17 cellular contexts compared by ENCODE assay signal in genomic region chr4:2940267-2941137, GRCh38. TPM values are rescaled to one million over a fixed set of nuclear protein-coding genes. Genes with fewer than 3 reads are reported as not detected.
DNase-seq lines count a peak whose midpoint lies in the region; ATAC-seq, FAIRE-seq and TF ChIP-seq lines count a peak whose summit lies in the region.
"Had no signal": no experiment of that assay in that cellular context is flagged by ENCODE, and none has a peak within 500 bp of the region (broad histone marks: within the 10 kb centered on the region; RNA-seq: fewer than 3 reads in every experiment).

No MANE protein-coding gene starts in this region.

- intact Hi-C loops in HepG2 (cut with micrococcal nuclease; ENCODE audit: unreplicated experiment): no loop called here
- intact Hi-C loops in stomach (cut with DNase I; ENCODE audit: low total_unique reads): no loop called here

- CTCF ChIA-PET in activated CD4-positive, alpha-beta memory T cell treated with anti-CD3 and anti-CD28 coated beads, Interleukin-2, amount 10 ng/mL, durations not matched to agents 7 days and 5 days (lab: Charles Lee): no interaction called here
- CTCF ChIA-PET in HepG2 (lab: Yijun Ruan, JAX; ENCODE audit: low intra/inter-chr PET ratio, low total read pairs): no interaction called here

- H3K9me3 ChIP-seq in HepG2 (ENCODE audit: low read length) (no peaks in the 10 kb centered on the region), suprapubic skin (no peaks in the 10 kb centered on the region), stomach (no peaks in the 10 kb centered on the region)

- peaks cover 65% of the 10 kb centered on the region for H3K4me1 Mint-ChIP-seq in activated CD4-positive, alpha-beta memory T cell treated with anti-CD3 and anti-CD28 coated beads, Interleukin-2, amount 10 ng/mL, durations not matched to agents 7 days and 5 days

- peaks cover 19% of the 10 kb centered on the region; the same call in 1 of the 2 replicates for H4K20me1 ChIP-seq in HepG2 (ENCODE audit: insufficient read depth, low read length)

- no peak overlapping the region for H2AFZ ChIP-seq in HepG2 (ENCODE audit: low read length)
- H2AFZ ChIP-seq: GM23338 had no signal

- in situ Hi-C loops in HepG2 (cut with HindIII; ENCODE audit: extremely low pct_ligation_motif_present, low pct_unique_long_range_greater_than_20kb): no loop called here

- H3K36me3 ChIP-seq in HepG2 (replicated peaks in 1 of 2; ENCODE audit: control insufficient read depth in 1 of 2, insufficient read depth in 2 of 2, low read length in 2 of 2): peaks cover 43 to 75% of the 10 kb centered on the region in 2 experiments
- H3K36me3 ChIP-seq in suprapubic skin: peaks cover 80% of the 10 kb centered on the region
- peaks cover 60 to 86% (median 80%) of the 10 kb centered on the region in 4 donors for H3K36me3 ChIP-seq in stomach

- ATAC-seq in activated naive CD4-positive, alpha-beta T cell treated with anti-CD3 and anti-CD28 coated beads, Interleukin-2, amount 50 U/mL, for 72 hours: no peak
- ATAC-seq in HepG2: no peak
- ATAC-seq: GM23338 had no signal

- H3K27ac Mint-ChIP-seq in activated naive CD4-positive, alpha-beta T cell treated with anti-CD3 and anti-CD28 coated beads, Interleukin-2, amount 50 U/mL, for 72 hours: peak overlapping the region; percentile 14 to 91
- no peak overlapping the region for H3K27ac Mint-ChIP-seq in activated CD4-positive, alpha-beta memory T cell treated with anti-CD3 and anti-CD28 coated beads, Interleukin-2, amount 10 ng/mL, durations not matched to agents 7 days and 5 days
- H3K27ac Mint-ChIP-seq: dendritic cell treated with granulocyte-macrophage colony-stimulating factor and Interleukin-4, amounts not matched to agents 40 ng/mL and 50 ng/mL, for 4 days; GM23338; T-helper 1 cell treated with Interleukin-12 subunit alpha and Interleukin-12 subunit beta and Interleukin-4 antibody, amounts not matched to agents 30 μg/mL and 1 μg/mL, for 36 hours had no signal

- peaks cover 18 to 35% of the 10 kb centered on the region in 2 donors for H3K36me3 Mint-ChIP-seq in activated naive CD4-positive, alpha-beta T cell treated with anti-CD3 and anti-CD28 coated beads, Interleukin-2, amount 50 U/mL, for 72 hours
- peaks cover 88% of the 10 kb centered on the region for H3K36me3 Mint-ChIP-seq in activated CD4-positive, alpha-beta memory T cell treated with anti-CD3 and anti-CD28 coated beads, Interleukin-2, amount 10 ng/mL, durations not matched to agents 7 days and 5 days (ENCODE audit: low read depth)

- TF ChIP-seq EP300 in HepG2 (IDR thresholded peaks at IDR 0.05; ENCODE audit: low read depth in 2 of 2, low read length in 2 of 2) (no peak), HepG2 (CRISPR knock-in tag; IDR thresholded peaks at IDR 0.05; ENCODE audit: borderline replicate concordance) (no peak), suprapubic skin (IDR thresholded peaks at IDR 0.05) (no peak), stomach (IDR thresholded peaks at IDR 0.05) (no peak)

- no peak overlapping the region for H3K4me2 ChIP-seq in HepG2 (ENCODE audit: low read depth, low read length)
- H3K4me2 ChIP-seq: GM23338 had no signal

- no TSS peak for BruUV-seq in HepG2 (replicated peaks; lab: Mats Ljungman, UMichigan)

- H3K4me3 ChIP-seq in HepG2 (replicated peaks in 1 of 3; ENCODE audit: insufficient read depth in 1 of 3, low read depth in 2 of 3, low read length in 3 of 3): no peak overlapping the region
- no peak overlapping the region for H3K4me3 ChIP-seq in suprapubic skin
- H3K4me3 ChIP-seq in foreskin fibroblast (ENCODE audit: low read depth in 1 of 2, low read length in 2 of 2): no peak overlapping the region
- no peak overlapping the region for H3K4me3 ChIP-seq in stomach
- H3K4me3 ChIP-seq: GM23338 had no signal

- TF ChIP-seq CTCF in HepG2 (CRISPR knock-in tag; IDR thresholded peaks at IDR 0.05): no peak
- no peak for TF ChIP-seq CTCF in suprapubic skin (IDR thresholded peaks at IDR 0.05)
- no peak for TF ChIP-seq CTCF in foreskin fibroblast (IDR thresholded peaks at IDR 0.05; ENCODE audit: low read depth, low read length)
- TF ChIP-seq CTCF in stomach (IDR thresholded peaks at IDR 0.05): no peak
- TF ChIP-seq CTCF in GM20000 (IDR thresholded peaks at IDR 0.05; ENCODE audit: extremely low read depth, missing control alignments): no peak

- H3K9ac ChIP-seq in HepG2 (ENCODE audit: insufficient read depth, low read depth, low read length): no peak overlapping the region

- H3K27ac ChIP-seq in HepG2 (ENCODE audit: extremely low read length, insufficient read depth, low read length) (no peak overlapping the region), suprapubic skin (no peak overlapping the region), stomach (no peak overlapping the region)

- TF ChIP-seq RAD21 in HepG2 (CRISPR knock-in tag; IDR thresholded peaks at IDR 0.05): no peak

- no peak for TF ChIP-seq POLR2A in HepG2 (IDR thresholded peaks at IDR 0.05; ENCODE audit: insufficient read depth in 1 of 2, low read depth in 2 of 2, low read length in 2 of 2)
- no peak for TF ChIP-seq POLR2A in suprapubic skin (IDR thresholded peaks at IDR 0.05)
- TF ChIP-seq POLR2A in stomach (IDR thresholded peaks at IDR 0.05): no peak

- H3K4me3 Mint-ChIP-seq in activated CD4-positive, alpha-beta memory T cell treated with anti-CD3 and anti-CD28 coated beads, Interleukin-2, amount 10 ng/mL, durations not matched to agents 7 days and 5 days: no peak overlapping the region
- H3K4me3 Mint-ChIP-seq: dendritic cell treated with granulocyte-macrophage colony-stimulating factor and Interleukin-4, amounts not matched to agents 40 ng/mL and 50 ng/mL, for 4 days; GM23338; T-helper 1 cell treated with Interleukin-12 subunit alpha and Interleukin-12 subunit beta and Interleukin-4 antibody, amounts not matched to agents 30 μg/mL and 1 μg/mL, for 36 hours had no signal

- H3K27me3 ChIP-seq in HepG2 (ENCODE audit: control insufficient read depth in 1 of 2, insufficient read depth in 2 of 2, low read length in 2 of 2) (no peaks in the 10 kb centered on the region; a peak in 1 of 5 replicates), suprapubic skin (no peaks in the 10 kb centered on the region), stomach (no peaks in the 10 kb centered on the region)

- H3K9me3 Mint-ChIP-seq in activated naive CD4-positive, alpha-beta T cell treated with anti-CD3 and anti-CD28 coated beads, Interleukin-2, amount 50 U/mL, for 72 hours: no peaks in the 10 kb centered on the region
- no peaks in the 10 kb centered on the region for H3K9me3 Mint-ChIP-seq in activated CD4-positive, alpha-beta memory T cell treated with anti-CD3 and anti-CD28 coated beads, Interleukin-2, amount 10 ng/mL, durations not matched to agents 7 days and 5 days
- H3K9me3 Mint-ChIP-seq: dendritic cell treated with granulocyte-macrophage colony-stimulating factor and Interleukin-4, amounts not matched to agents 40 ng/mL and 50 ng/mL, for 4 days; GM23338; T-helper 1 cell treated with Interleukin-12 subunit alpha and Interleukin-12 subunit beta and Interleukin-4 antibody, amounts not matched to agents 30 μg/mL and 1 μg/mL, for 36 hours had no signal

- 97% methylated on average over 24 of the region's 29 CpGs for WGBS in HepG2 (ENCODE audit: low lambda C conversion rate)
- 91% methylated on average over 22 of the region's 29 CpGs for WGBS in suprapubic skin
- 90 to 92% (median 91%) methylated on average over 21 to 29 of the region's 29 CpGs for WGBS in stomach, 5 donors

- H3K4me1 ChIP-seq in HepG2 (ENCODE audit: insufficient read depth, low read length): peaks cover 24% of the 10 kb centered on the region
- peaks cover 31% of the 10 kb centered on the region for H3K4me1 ChIP-seq in suprapubic skin
- peaks cover 21 to 35% (median 32%) of the 10 kb centered on the region in 4 donors for H3K4me1 ChIP-seq in stomach

- H3K79me2 ChIP-seq in HepG2 (ENCODE audit: insufficient read depth, low read length): peaks cover 6% of the 10 kb centered on the region

- DNase-seq in activated naive CD4-positive, alpha-beta T cell treated with anti-CD3 and anti-CD28 coated beads, Interleukin-2, amount 50 U/mL, for 72 hours (ENCODE audit: low spot score in 2 of 2): peak in 1 of 2 donors; percentile 53
- no peak for DNase-seq in activated naive CD4-positive, alpha-beta T cell treated with anti-CD3 and anti-CD28 coated beads, Interleukin-2, amount 50 U/mL, for 16 hours
- peak; percentile 17 for DNase-seq in activated CD4-positive, alpha-beta memory T cell treated with anti-CD3 and anti-CD28 coated beads, Interleukin-2, amount 10 ng/mL, durations not matched to agents 7 days and 5 days
- DNase-seq in HepG2 (ENCODE audit: low spot score) (no peak), suprapubic skin (ENCODE audit: low spot score in 2 of 2) (peak; percentile 64 to 74), foreskin fibroblast (no peak), stomach (no peak), GM20000 (ENCODE audit: low spot score) (no peak)
- DNase-seq: anterior cingulate cortex, Kasumi-1, NCI-H1930, NCI-H774, RPMI8226, trophoblast cell had no signal

- FAIRE-seq in HepG2 (lab: Jason Lieb, UNC): no peak

- no peaks in the 10 kb centered on the region for H3K27me3 Mint-ChIP-seq in activated CD4-positive, alpha-beta memory T cell treated with anti-CD3 and anti-CD28 coated beads, Interleukin-2, amount 10 ng/mL, durations not matched to agents 7 days and 5 days
- H3K27me3 Mint-ChIP-seq: dendritic cell treated with granulocyte-macrophage colony-stimulating factor and Interleukin-4, amounts not matched to agents 40 ng/mL and 50 ng/mL, for 4 days had no signal

- POLR2A ChIA-PET in activated CD4-positive, alpha-beta memory T cell treated with anti-CD3 and anti-CD28 coated beads, Interleukin-2, amount 10 ng/mL, durations not matched to agents 7 days and 5 days (lab: Charles Lee): interaction anchor here (0.6 to 0.8 kb wide), 2 partner anchors 13 to 20 kb away, joined by 3 to 4 read pairs; no protein-coding TSS in a partner anchor
- POLR2A ChIA-PET in HepG2 (lab: Yijun Ruan, JAX): no interaction called here

RNA-seq across cellular contexts. Expression of gene NOP14, which starts 22.7 kb away (rescaled TPM):
- 10 to 100 TPM; 62.9 to 77.1 TPM for total RNA-seq in activated naive CD4-positive, alpha-beta T cell treated with anti-CD3 and anti-CD28 coated beads, Interleukin-2, amount 50 U/mL, for 72 hours
- 10 to 100 TPM; 34.1 to 38.7 TPM for total RNA-seq in activated CD4-positive, alpha-beta memory T cell treated with anti-CD3 and anti-CD28 coated beads, Interleukin-2, amount 10 ng/mL, durations not matched to agents 7 days and 5 days
- total RNA-seq in HepG2 (2016; rRNA removed; fragmentation: Illumina TruSeq; extraction: Trizol) (47.9 and 63.4 TPM in 2 replicates), suprapubic skin (10 to 100 TPM; 23.4 to 30.8 (median 27.1) TPM), stomach (10 to 100 TPM; 11.7 to 68.7 (median 18.7) TPM)
- 11.5 and 13.9 TPM in 2 replicates for total RNA-seq in HepG2 (2016; cell fraction: cytosol; rRNA removed; fragmentation: Illumina TruSeq; extraction: Trizol; ENCODE audit: low read depth)
- 48.3 and 54.0 TPM in 2 replicates for total RNA-seq in HepG2 (2016; cell fraction: insoluble cytoplasmic fraction; rRNA removed; fragmentation: Illumina TruSeq; extraction: Trizol)
- 23.0 and 27.1 TPM in 2 replicates for total RNA-seq in HepG2 (2016; cell fraction: membrane; rRNA removed; fragmentation: Illumina TruSeq; extraction: Trizol)
- 25.4 and 26.5 TPM in 2 replicates for total RNA-seq in HepG2 (2016; cell fraction: nucleus; rRNA removed; fragmentation: Illumina TruSeq; extraction: Trizol)
- polyA plus RNA-seq in HepG2 (2011; rRNA removed) (6.8 and 6.9 TPM in 2 replicates), stomach (10 to 100 TPM; 12.7 to 18.6 (median 17.6) TPM)
- polyA plus RNA-seq in HepG2 (2011; cell fraction: cytosol; rRNA removed): 4.8 and 5.2 TPM in 2 replicates
- polyA plus RNA-seq in HepG2 (2011; cell fraction: nucleus; rRNA removed): 8.6 and 9.1 TPM in 2 replicates
- 23.7 and 25.5 TPM in 2 replicates for polyA plus RNA-seq in HepG2 (2012)
- 5.0 and 6.7 TPM in 2 replicates for polyA plus RNA-seq in HepG2 (2016; cell fraction: cytosol; fragmentation: Illumina TruSeq; extraction: Trizol; ENCODE audit: low read depth)
- 48.2 and 58.0 TPM in 2 replicates for polyA plus RNA-seq in HepG2 (2016; cell fraction: insoluble cytoplasmic fraction; fragmentation: Illumina TruSeq; extraction: Trizol; ENCODE audit: low read depth)
- 12.7 and 14.5 TPM in 2 replicates for polyA plus RNA-seq in HepG2 (2016; cell fraction: membrane; fragmentation: Illumina TruSeq; extraction: Trizol; ENCODE audit: low read depth)
- 36.4 and 41.5 TPM in 2 replicates for polyA plus RNA-seq in HepG2 (2016; cell fraction: nucleus; fragmentation: Illumina TruSeq; extraction: Trizol; ENCODE audit: insufficient read depth, low read depth)
- 7.1 and 9.6 TPM in 2 replicates for polyA minus RNA-seq in HepG2 (2011; rRNA and poly(A)+ RNA removed; ENCODE audit: low replicate concordance)
- 10.4 and 14.8 TPM in 2 replicates for polyA minus RNA-seq in HepG2 (2011; cell fraction: cytosol; rRNA and poly(A)+ RNA removed)
- 10.0 and 12.2 TPM in 2 replicates for polyA minus RNA-seq in HepG2 (2011; cell fraction: nucleus; rRNA and poly(A)+ RNA removed)

RNA-seq across cellular contexts. Expression of gene GRK4, which starts 22.9 kb away (rescaled TPM):
- 1 to 10 TPM; 2.9 to 7.2 TPM for total RNA-seq in activated naive CD4-positive, alpha-beta T cell treated with anti-CD3 and anti-CD28 coated beads, Interleukin-2, amount 50 U/mL, for 72 hours
- 1 to 10 TPM; 3.1 to 3.6 TPM for total RNA-seq in activated CD4-positive, alpha-beta memory T cell treated with anti-CD3 and anti-CD28 coated beads, Interleukin-2, amount 10 ng/mL, durations not matched to agents 7 days and 5 days
- 2.0 and 2.5 TPM in 2 replicates for total RNA-seq in HepG2 (2016; rRNA removed; fragmentation: Illumina TruSeq; extraction: Trizol)
- total RNA-seq in HepG2 (2016; cell fraction: cytosol; rRNA removed; fragmentation: Illumina TruSeq; extraction: Trizol; ENCODE audit: low read depth): 1.9 and 2.1 TPM in 2 replicates
- 2.5 and 3.1 TPM in 2 replicates for total RNA-seq in HepG2 (2016; cell fraction: insoluble cytoplasmic fraction; rRNA removed; fragmentation: Illumina TruSeq; extraction: Trizol)
- 4.7 and 4.9 TPM in 2 replicates for total RNA-seq in HepG2 (2016; cell fraction: membrane; rRNA removed; fragmentation: Illumina TruSeq; extraction: Trizol)
- total RNA-seq in HepG2 (2016; cell fraction: nucleus; rRNA removed; fragmentation: Illumina TruSeq; extraction: Trizol): 1.2 and 1.4 TPM in 2 replicates
- polyA plus RNA-seq in HepG2 (2011; rRNA removed): 1.6 and 1.8 TPM in 2 replicates
- polyA plus RNA-seq in HepG2 (2011; cell fraction: cytosol; rRNA removed): 1.2 TPM in 2 replicates
- 1.2 and 1.3 TPM in 2 replicates for polyA plus RNA-seq in HepG2 (2011; cell fraction: nucleus; rRNA removed)
- polyA plus RNA-seq in HepG2 (2012): 1.5 and 1.7 TPM in 2 replicates
- 2.8 TPM in 2 replicates for polyA plus RNA-seq in HepG2 (2016; cell fraction: cytosol; fragmentation: Illumina TruSeq; extraction: Trizol; ENCODE audit: low read depth)
- 3.0 TPM in 2 replicates for polyA plus RNA-seq in HepG2 (2016; cell fraction: insoluble cytoplasmic fraction; fragmentation: Illumina TruSeq; extraction: Trizol; ENCODE audit: low read depth)
- polyA plus RNA-seq in HepG2 (2016; cell fraction: membrane; fragmentation: Illumina TruSeq; extraction: Trizol; ENCODE audit: low read depth): 4.7 TPM in 2 replicates
- 2.1 and 2.8 TPM in 2 replicates for polyA plus RNA-seq in HepG2 (2016; cell fraction: nucleus; fragmentation: Illumina TruSeq; extraction: Trizol; ENCODE audit: insufficient read depth, low read depth)
- 2.6 and 2.7 TPM in 2 replicates for polyA minus RNA-seq in HepG2 (2011; rRNA and poly(A)+ RNA removed; ENCODE audit: low replicate concordance)
- 0.88 and 1.4 TPM in 2 replicates for polyA minus RNA-seq in HepG2 (2011; cell fraction: cytosol; rRNA and poly(A)+ RNA removed)
- polyA minus RNA-seq in HepG2 (2011; cell fraction: nucleus; rRNA and poly(A)+ RNA removed): 1.4 and 3.2 TPM in 2 replicates
- total RNA-seq in suprapubic skin: 1 to 10 TPM; 3.3 to 8.0 (median 4.6) TPM
- total RNA-seq in stomach: 10 to 100 TPM in 1 of 5 donors, 1 to 10 TPM in 3, under 1 TPM in 1; 0.58 to 11.9 (median 4.6) TPM
- 1 to 10 TPM; 2.8 to 6.6 (median 5.5) TPM for polyA plus RNA-seq in stomach

Comparison
In these comparisons a context has a peak if more than half of its experiments do, and no peak if none do; other contexts are left out.
1. DNase-seq: peak in activated CD4-positive, alpha-beta memory T cell treated with anti-CD3 and anti-CD28 coated beads, Interleukin-2, amount 10 ng/mL, durations not matched to agents 7 days and 5 days (single experiment) and suprapubic skin (2 of 2); none in activated naive CD4-positive, alpha-beta T cell treated with anti-CD3 and anti-CD28 coated beads, Interleukin-2, amount 50 U/mL, for 16 hours (single experiment), HepG2 (single experiment), foreskin fibroblast (0 of 2), stomach (single experiment) and GM20000 (single experiment).